In the genomic region with DNA sequence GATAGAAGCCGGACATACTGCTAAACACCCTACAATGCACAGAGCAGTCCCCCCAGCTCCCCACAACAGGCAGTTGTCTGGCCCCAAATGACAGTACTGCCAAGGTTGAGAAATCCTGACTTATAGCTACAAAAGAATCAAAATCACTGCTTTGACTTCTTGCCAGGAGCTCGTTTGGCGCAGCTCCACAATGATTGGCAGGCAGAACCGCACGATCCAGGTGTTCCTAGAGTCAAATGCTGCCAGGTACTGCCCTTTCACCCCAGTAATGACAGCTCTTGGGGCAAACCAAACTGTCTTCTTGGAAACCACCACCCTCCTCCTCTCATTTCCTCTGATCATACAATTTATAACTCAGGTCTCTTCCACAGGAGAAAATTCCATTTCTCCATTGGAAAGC, we compare ENCODE assay signal across 22 cellular contexts. TPM values are rescaled to one million over a fixed set of nuclear protein-coding genes. Genes with fewer than 3 reads are reported as not detected.
A peak's percentile ranks its signal among the peaks of the same experiment; 100 is the strongest.
DNase-seq lines count a peak whose midpoint lies in the region; ATAC-seq and TF ChIP-seq lines count a peak whose summit lies in the region.
"Had no signal": no experiment of that assay in that cellular context is flagged by ENCODE, and none has a peak within 500 bp of the region (broad histone marks: within the 10 kb centered on the region; RNA-seq: fewer than 3 reads in every experiment).

No MANE protein-coding gene starts in this region.

- no peaks in the 10 kb centered on the region for H3K27me3 ChIP-seq in HCT116 (ENCODE audit: insufficient read depth, low read length)
- H3K27me3 ChIP-seq in PC-3 (ENCODE audit: low read length): no peaks in the 10 kb centered on the region
- H3K27me3 ChIP-seq in duodenal mucosa (ENCODE audit: control insufficient read depth in 1 of 2, insufficient read depth in 2 of 2, low read length in 2 of 2): no peaks in the 10 kb centered on the region
- no peaks in the 10 kb centered on the region for H3K27me3 ChIP-seq in parathyroid adenoma (ENCODE audit: control insufficient read depth, insufficient read depth, low read length)
- H3K27me3 ChIP-seq: SJCRH30 had no signal

- intact Hi-C loops in HCT116 (cut with micrococcal nuclease): loop anchor here (5.0 kb wide), 1 partner anchor 107 kb away; the partner anchor contains the start of genes CCP110 and GDE1
- intact Hi-C loops in PC-3 (cut with micrococcal nuclease): no loop called here

- H3K36me3 ChIP-seq in HCT116 (ENCODE audit: control insufficient read depth in 1 of 2, insufficient read depth in 2 of 2, low read length in 2 of 2) (no peaks in the 10 kb centered on the region), PC-3 (ENCODE audit: low read depth, low read length) (no peaks in the 10 kb centered on the region), duodenal mucosa (ENCODE audit: control insufficient read depth in 1 of 2, insufficient read depth in 2 of 2, low read length in 2 of 2) (no peaks in the 10 kb centered on the region), parathyroid adenoma (ENCODE audit: control insufficient read depth, insufficient read depth, low read length) (no peaks in the 10 kb centered on the region)
- H3K36me3 ChIP-seq: left ventricle myocardium inferior, SJCRH30, spleen had no signal

- H3K9me3 ChIP-seq in HCT116 (ENCODE audit: control insufficient read depth in 1 of 2, insufficient read depth in 1 of 2, low read depth in 1 of 2, low read length in 2 of 2): no peaks in the 10 kb centered on the region
- no peaks in the 10 kb centered on the region for H3K9me3 ChIP-seq in PC-3 (ENCODE audit: low read length)
- no peaks in the 10 kb centered on the region for H3K9me3 ChIP-seq in duodenal mucosa (ENCODE audit: control insufficient read depth in 1 of 2, low read length in 2 of 2)
- no peaks in the 10 kb centered on the region for H3K9me3 ChIP-seq in parathyroid adenoma (ENCODE audit: control insufficient read depth, low read length)
- H3K9me3 ChIP-seq: left ventricle myocardium inferior, SJCRH30, spleen had no signal

- DNase-seq in HCT116 (ENCODE audit: low read depth, low spot score) (no peak), PC-3 (peak; percentile 54), ureter (ENCODE audit: low spot score) (no peak)
- DNase-seq: activated CD4-positive, alpha-beta T cell treated with anti-CD3 and anti-CD28 coated beads, Interleukin-2, amount 10 ng/mL, durations not matched to agents 7 days and 5 days; activated naive CD8-positive, alpha-beta T cell treated with anti-CD3 and anti-CD28 coated beads, Interleukin-2, amount 50 U/mL, for 24 hours; activated T-cell treated with anti-CD3 and anti-CD28 coated beads, Interleukin-2, amount 50 U/mL, for 24 hours; GM23248; hypothalamus; left ventricle myocardium inferior; midbrain; NCI-H510A; NK-92 treated with Interleukin-12 subunit alpha and Interleukin-12 subunit beta, amount 100 ng/mL, for 24 hours; SJCRH30; spleen; T1000 had no signal

- H2AFZ ChIP-seq in HCT116 (ENCODE audit: low read depth, low read length, poor library complexity, severe bottlenecking) (no peak overlapping the region), PC-3 (ENCODE audit: low read length) (no peak overlapping the region), parathyroid adenoma (peak overlapping the region; percentile 40)
- H2AFZ ChIP-seq: GM23248 had no signal

- TF ChIP-seq CTCF in HCT116 (IDR thresholded peaks at IDR 0.05 in 2 of 3, conservative IDR thresholded peaks at IDR 0.05 in 1 of 3; ENCODE audit: borderline replicate concordance in 1 of 3, insufficient read depth in 1 of 3, low read depth in 2 of 3, low read length in 2 of 3) (no peak), PC-3 (conservative IDR thresholded peaks at IDR 0.05; ENCODE audit: low read depth, low read length) (no peak), parathyroid adenoma (IDR thresholded peaks at IDR 0.05) (no peak)

- no peak for TF ChIP-seq POLR2A in HCT116 (IDR thresholded peaks at IDR 0.05; ENCODE audit: borderline replicate concordance, extremely low read depth, insufficient read depth, insufficient read length)

- TF ChIP-seq RAD21 in HCT116 (IDR thresholded peaks at IDR 0.05; ENCODE audit: low read depth): no peak

- CTCF ChIA-PET in HCT116 (lab: Charles Lee): interaction anchor here (0.9 to 1.1 kb wide), 2 partner anchors 14 to 87 kb away, joined by 3 to 4 read pairs; no protein-coding TSS in a partner anchor
- CTCF ChIA-PET in PC-3 (lab: Charles Lee): interaction anchor here (0.6 kb wide), 1 partner anchor 469 kb away, joined by 3 read pairs; the partner anchor contains the start of gene GPRC5B

- H4K20me1 ChIP-seq in HCT116 (ENCODE audit: insufficient read depth) (no peaks in the 10 kb centered on the region), PC-3 (ENCODE audit: low read length) (no peaks in the 10 kb centered on the region)

- BruUV-seq in HCT116 (replicated peaks; lab: Mats Ljungman, UMichigan) (no TSS peak), PC-3 (replicated peaks; lab: Mats Ljungman, UMichigan) (no TSS peak)

- H3K4me2 ChIP-seq in HCT116 (ENCODE audit: low read length) (peak overlapping the region; percentile 13; the same call in 1 of the 2 replicates), PC-3 (ENCODE audit: low read length) (peak overlapping the region; percentile 28; the same call in 1 of the 2 replicates), parathyroid adenoma (ENCODE audit: low read length) (no peak overlapping the region)

- ATAC-seq in HCT116: no peak
- ATAC-seq in PC-3: no peak
- no peak for ATAC-seq in GM18861 (IDR thresholded peaks at IDR 0.05; ENCODE audit: unreplicated experiment)
- ATAC-seq in GM21526 (IDR thresholded peaks at IDR 0.05; ENCODE audit: low FRiP score, unreplicated experiment): no peak
- ATAC-seq: activated naive CD8-positive, alpha-beta T cell treated with anti-CD3 and anti-CD28 coated beads, Interleukin-2, amount 50 U/mL, for 24 hours; natural killer cell treated with Interleukin-12 subunit alpha and Interleukin-12 subunit beta and Interleukin-15 and Interleukin-18, amount 100 ng/mL, for 72 hours had no signal

- no peak overlapping the region for H3K9ac ChIP-seq in HCT116 (ENCODE audit: low read length)
- no peak overlapping the region for H3K9ac ChIP-seq in PC-3 (ENCODE audit: low read length)
- peak overlapping the region; percentile 9 to 23 for H3K9ac ChIP-seq in duodenal mucosa (ENCODE audit: low read depth in 1 of 2, low read length in 2 of 2)
- no peak overlapping the region for H3K9ac ChIP-seq in parathyroid adenoma
- H3K9ac ChIP-seq: GM23248 had no signal

- POLR2A ChIA-PET in HCT116 (lab: Charles Lee): interaction anchor here (1.0 kb wide), 1 partner anchor 22 kb away, joined by 3 read pairs; no protein-coding TSS in a partner anchor
- POLR2A ChIA-PET in PC-3 (lab: Charles Lee; ENCODE audit: unreplicated experiment): no interaction called here

- H3K4me3 ChIP-seq in HCT116 (replicated peaks in 1 of 2; ENCODE audit: low read depth in 1 of 2, low read length in 2 of 2): no peak overlapping the region
- H3K4me3 ChIP-seq in PC-3 (ENCODE audit: low read length): no peak overlapping the region
- H3K4me3 ChIP-seq in duodenal mucosa (ENCODE audit: low read depth in 1 of 2, low read length in 2 of 2): peak overlapping the region in 1 of 2 donors; percentile 30
- no peak overlapping the region for H3K4me3 ChIP-seq in parathyroid adenoma (ENCODE audit: low read depth, low read length)
- H3K4me3 ChIP-seq: GM23248, left ventricle myocardium inferior, SJCRH30, spleen had no signal

- H3K9me2 ChIP-seq in HCT116 (ENCODE audit: insufficient read depth): no peaks in the 10 kb centered on the region
- H3K9me2 ChIP-seq in PC-3 (replicated peaks; ENCODE audit: low read length): no peaks in the 10 kb centered on the region

- RAD21 ChIA-PET in HCT116 (lab: Charles Lee; ENCODE audit: low non-redundant PET in 1 of 2, low total read pairs in 2 of 2, uncharacterized antibody in 2 of 2, unreplicated experiment in 2 of 2): no interaction called here

- no peaks in the 10 kb centered on the region for H3F3A ChIP-seq in PC-3 (ENCODE audit: low read length, unreplicated experiment)

- H3K27ac ChIP-seq in HCT116 (ENCODE audit: low read depth, low read length) (no peak overlapping the region), PC-3 (ENCODE audit: low read length) (no peak overlapping the region), duodenal mucosa (ENCODE audit: low read depth, low read length) (peak overlapping the region; percentile 60), parathyroid adenoma (no peak overlapping the region)
- H3K27ac ChIP-seq: GM23248, left ventricle myocardium inferior, SJCRH30, spleen had no signal

- peaks cover 6% of the 10 kb centered on the region; the same call in 1 of the 2 replicates for H3K79me2 ChIP-seq in HCT116 (ENCODE audit: insufficient read depth, low read length)
- H3K79me2 ChIP-seq in PC-3 (ENCODE audit: low read length): peaks cover 14% of the 10 kb centered on the region
- no peaks in the 10 kb centered on the region for H3K79me2 ChIP-seq in parathyroid adenoma

- H3K4me1 ChIP-seq in HCT116 (ENCODE audit: control insufficient read depth in 1 of 2, insufficient read depth in 2 of 2, low read length in 2 of 2): peaks cover 36 to 89% of the 10 kb centered on the region in 2 experiments
- H3K4me1 ChIP-seq in PC-3 (ENCODE audit: insufficient read depth, low read length): peaks cover 21% of the 10 kb centered on the region
- H3K4me1 ChIP-seq in duodenal mucosa (ENCODE audit: control insufficient read depth in 1 of 2, insufficient read depth in 2 of 2, low read length in 2 of 2): peaks cover 15 to 18% of the 10 kb centered on the region in 2 donors
- peaks cover 7% of the 10 kb centered on the region for H3K4me1 ChIP-seq in parathyroid adenoma
- H3K4me1 ChIP-seq: SJCRH30 had no signal

TF ChIP-seq in HCT116, 20 proteins besides CTCF, POLR2A, EP300 and RAD21 (continues in another document):
- TF ChIP-seq POLR2AphosphoS5 (IDR thresholded peaks at IDR 0.05; ENCODE audit: low read depth, low read length): no peak
- TF ChIP-seq JUND (IDR thresholded peaks at IDR 0.05): no peak
- no peak for TF ChIP-seq TCF7L2 (IDR thresholded peaks at IDR 0.05; ENCODE audit: borderline replicate concordance, extremely low read depth, insufficient read depth, insufficient read length)
- TF ChIP-seq FOSL1 (IDR thresholded peaks at IDR 0.05; ENCODE audit: low read depth): no peak
- no peak for TF ChIP-seq CBX3 (IDR thresholded peaks at IDR 0.05; ENCODE audit: low read depth)

RNA-seq across cellular contexts. Expression of gene TMC5, which starts 2.2 kb away (rescaled TPM):
- total RNA-seq in HCT116 (2021; ENCODE audit: unreplicated experiment) (15.7 TPM), PC-3 (2014; rRNA removed) (7.4 and 7.9 TPM in 2 replicates), ureter (21.1 TPM)
- polyA plus RNA-seq in HCT116 (2012): 11.9 and 12.7 TPM in 2 replicates
- total RNA-seq: activated CD4-positive, alpha-beta T cell treated with anti-CD3 and anti-CD28 coated beads, Interleukin-2, amount 10 ng/mL, durations not matched to agents 7 days and 5 days; fibroblast of lung; GM23248; natural killer cell treated with Interleukin-12 subunit alpha and Interleukin-12 subunit beta and Interleukin-15 and Interleukin-18, amount 100 ng/mL, for 72 hours; SJCRH30 had no signal
- polyA plus RNA-seq: fibroblast of lung, GM23248, IgD-negative memory B cell had no signal

Comparison
In these comparisons a context has a peak if more than half of its experiments do, and no peak if none do; other contexts are left out.
1. H3K9ac ChIP-seq: peak in duodenal mucosa (2 of 2); none in HCT116 (single experiment), PC-3 (single experiment) and parathyroid adenoma (single experiment).